21 cellular contexts compared by ENCODE assay signal in genomic region chr3:16211176-16211904, GRCh38.
"Had no signal": no experiment of that assay in that cellular context is flagged by ENCODE, and none has a peak within 500 bp of the region (broad histone marks: within the 10 kb centered on the region; RNA-seq: fewer than 3 reads in every experiment).

No MANE protein-coding gene starts in this region.

- ATAC-seq: activated naive CD8-positive, alpha-beta T cell treated with anti-CD3 and anti-CD28 coated beads, Interleukin-2, amount 50 U/mL, for 24 hours; gastroesophageal sphincter; heart right ventricle; left colon; right cardiac atrium had no signal

- H3K4me1 Mint-ChIP-seq: activated naive CD8-positive, alpha-beta T cell treated with anti-CD3 and anti-CD28 coated beads, Interleukin-2, amount 50 U/mL, for 24 hours had no signal

- H3K9me3 Mint-ChIP-seq: activated naive CD8-positive, alpha-beta T cell treated with anti-CD3 and anti-CD28 coated beads, Interleukin-2, amount 50 U/mL, for 24 hours had no signal

- DNase-seq: activated CD4-positive, alpha-beta T cell treated with anti-CD3 and anti-CD28 coated beads for 1 hour; activated CD4-positive, alpha-beta T cell treated with anti-CD3 and anti-CD28 coated beads, Interleukin-2, amount 50 U/mL, for 4 hours; activated naive CD4-positive, alpha-beta T cell treated with Interleukin-2 at 50 U/mL for 16 hours; activated naive CD8-positive, alpha-beta T cell treated with anti-CD3 and anti-CD28 coated beads, Interleukin-2, amount 50 U/mL, for 24 hours; activated T-cell treated with anti-CD3 and anti-CD28 coated beads for 4 hours; aorta; dorsolateral prefrontal cortex; heart right ventricle; left colon; midbrain; right cardiac atrium; stimulated activated CD4-positive, alpha-beta T cell treated with anti-CD3 and anti-CD28 coated beads, Interleukin-15, amount 100 ng/mL, for 24 hours; stimulated activated CD4-positive, alpha-beta T cell treated with anti-CD3 and anti-CD28 coated beads, Interleukin-4, amount 100 ng/mL, for 24 hours; stimulated activated naive CD4-positive, alpha-beta T cell treated with Interleukin-2 at 50 U/mL for 16 hours; substantia nigra had no signal

- H3K9me3 ChIP-seq: gastroesophageal sphincter, heart right ventricle, prostate gland, tibial nerve, vagina had no signal

- H3K27me3 Mint-ChIP-seq: activated naive CD8-positive, alpha-beta T cell treated with anti-CD3 and anti-CD28 coated beads, Interleukin-2, amount 50 U/mL, for 24 hours had no signal

- H3K36me3 ChIP-seq: heart right ventricle, prostate gland had no signal

- H3K27ac ChIP-seq: dorsolateral prefrontal cortex, gastroesophageal sphincter, heart right ventricle, prostate gland, skin epidermis, tibial nerve, vagina had no signal

- H3K4me3 ChIP-seq: dorsolateral prefrontal cortex, gastroesophageal sphincter, heart right ventricle, lung, prostate gland, skin epidermis, tibial nerve, vagina had no signal

- H3K27me3 ChIP-seq: dorsolateral prefrontal cortex, heart right ventricle, tibial nerve, vagina had no signal

- H3K27ac Mint-ChIP-seq: activated naive CD8-positive, alpha-beta T cell treated with anti-CD3 and anti-CD28 coated beads, Interleukin-2, amount 50 U/mL, for 24 hours had no signal

- H3K4me3 Mint-ChIP-seq: activated naive CD8-positive, alpha-beta T cell treated with anti-CD3 and anti-CD28 coated beads, Interleukin-2, amount 50 U/mL, for 24 hours had no signal

- H3K4me1 ChIP-seq: gastroesophageal sphincter, prostate gland, tibial nerve, vagina had no signal
